1 cellular context compared by ENCODE assay signal in the genomic region with DNA sequence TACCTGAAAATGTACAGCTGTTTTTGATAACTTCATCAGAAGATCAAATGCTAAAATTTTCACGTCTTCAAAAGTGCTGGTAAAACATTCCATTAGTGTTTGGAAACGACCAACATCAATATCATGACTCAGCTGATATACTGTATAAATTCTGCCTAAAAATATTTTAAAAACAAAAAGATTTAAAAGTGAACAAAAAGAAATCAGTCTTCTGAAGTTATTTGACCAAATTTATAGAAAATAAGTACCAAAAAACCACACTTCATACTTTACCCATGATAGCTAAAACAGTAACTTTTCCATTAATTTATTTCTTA.
TF ChIP-seq lines count a peak whose summit lies in the region.

No MANE protein-coding gene starts in this region.

TF ChIP-seq in GM23338, 12 proteins besides CTCF, POLR2A, EP300 and RAD21:
- TF ChIP-seq NANOG (IDR thresholded peaks at IDR 0.05; ENCODE audit: borderline replicate concordance): no peak
- TF ChIP-seq JUNB (IDR thresholded peaks at IDR 0.05; ENCODE audit: unreplicated experiment): no peak
- TF ChIP-seq, protein P1, sequence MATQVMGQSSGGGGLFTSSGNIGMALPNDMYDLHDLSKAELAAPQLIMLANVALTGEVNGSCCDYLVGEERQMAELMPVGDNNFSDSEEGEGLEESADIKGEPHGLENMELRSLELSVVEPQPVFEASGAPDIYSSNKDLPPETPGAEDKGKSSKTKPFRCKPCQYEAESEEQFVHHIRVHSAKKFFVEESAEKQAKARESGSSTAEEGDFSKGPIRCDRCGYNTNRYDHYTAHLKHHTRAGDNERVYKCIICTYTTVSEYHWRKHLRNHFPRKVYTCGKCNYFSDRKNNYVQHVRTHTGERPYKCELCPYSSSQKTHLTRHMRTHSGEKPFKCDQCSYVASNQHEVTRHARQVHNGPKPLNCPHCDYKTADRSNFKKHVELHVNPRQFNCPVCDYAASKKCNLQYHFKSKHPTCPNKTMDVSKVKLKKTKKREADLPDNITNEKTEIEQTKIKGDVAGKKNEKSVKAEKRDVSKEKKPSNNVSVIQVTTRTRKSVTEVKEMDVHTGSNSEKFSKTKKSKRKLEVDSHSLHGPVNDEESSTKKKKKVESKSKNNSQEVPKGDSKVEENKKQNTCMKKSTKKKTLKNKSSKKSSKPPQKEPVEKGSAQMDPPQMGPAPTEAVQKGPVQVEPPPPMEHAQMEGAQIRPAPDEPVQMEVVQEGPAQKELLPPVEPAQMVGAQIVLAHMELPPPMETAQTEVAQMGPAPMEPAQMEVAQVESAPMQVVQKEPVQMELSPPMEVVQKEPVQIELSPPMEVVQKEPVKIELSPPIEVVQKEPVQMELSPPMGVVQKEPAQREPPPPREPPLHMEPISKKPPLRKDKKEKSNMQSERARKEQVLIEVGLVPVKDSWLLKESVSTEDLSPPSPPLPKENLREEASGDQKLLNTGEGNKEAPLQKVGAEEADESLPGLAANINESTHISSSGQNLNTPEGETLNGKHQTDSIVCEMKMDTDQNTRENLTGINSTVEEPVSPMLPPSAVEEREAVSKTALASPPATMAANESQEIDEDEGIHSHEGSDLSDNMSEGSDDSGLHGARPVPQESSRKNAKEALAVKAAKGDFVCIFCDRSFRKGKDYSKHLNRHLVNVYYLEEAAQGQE (IDR thresholded peaks at IDR 0.05; ENCODE audit: unreplicated experiment): no peak
- no peak for TF ChIP-seq ETS1 (IDR thresholded peaks at IDR 0.05)
- no peak for TF ChIP-seq STAT1 (IDR thresholded peaks at IDR 0.05; ENCODE audit: unreplicated experiment)
- TF ChIP-seq CREB1 (CRISPR knock-in tag; IDR thresholded peaks at IDR 0.05; ENCODE audit: low read depth): no peak
- no peak for TF ChIP-seq ZNF331 (CRISPR knock-in tag; IDR thresholded peaks at IDR 0.05; ENCODE audit: low read depth)
- TF ChIP-seq EZH2phosphoT487 (IDR thresholded peaks at IDR 0.05; ENCODE audit: unreplicated experiment): no peak
- no peak for TF ChIP-seq ZNF114 (CRISPR knock-in tag; IDR thresholded peaks at IDR 0.05)
- no peak for TF ChIP-seq POLR2AphosphoS5 (IDR thresholded peaks at IDR 0.05; ENCODE audit: low read depth)
